3 cellular contexts compared by ENCODE assay signal in the genomic region with DNA sequence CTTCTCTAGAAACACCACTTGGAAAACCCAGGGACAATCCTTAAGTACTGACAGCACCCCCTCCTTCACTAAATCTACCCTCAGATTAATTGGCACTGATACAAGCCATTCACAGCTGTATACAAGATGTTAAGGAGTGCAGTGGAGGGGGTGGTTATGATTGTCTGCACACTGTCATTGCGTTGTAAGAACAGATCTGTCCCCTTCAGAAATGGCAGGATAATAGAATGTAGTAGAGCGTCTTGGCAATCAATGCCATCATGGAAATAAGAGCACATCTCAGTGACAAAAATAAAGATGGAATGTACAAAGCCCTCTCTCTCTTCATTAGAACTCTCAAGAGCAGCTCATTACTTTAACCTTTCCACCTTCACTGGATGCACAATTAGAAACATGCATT.
"Had no signal": no experiment of that assay in that cellular context is flagged by ENCODE, and none has a peak within 500 bp of the region (broad histone marks: within the 10 kb centered on the region; RNA-seq: fewer than 3 reads in every experiment).

No MANE protein-coding gene starts in this region.

- ATAC-seq: GM12878 had no signal

- DNase-seq: GDM1, GF-D8 had no signal

- H3K4me3 ChIP-seq: GM12878 had no signal
